Comparison of ENCODE assay signal across 19 cellular contexts in genomic region chr4:137360701-137361213, GRCh38.
"Had no signal": no experiment of that assay in that cellular context is flagged by ENCODE, and none has a peak within 500 bp of the region (broad histone marks: within the 10 kb centered on the region; RNA-seq: fewer than 3 reads in every experiment).

No MANE protein-coding gene starts in this region.

- H3K4me1 Mint-ChIP-seq: T-helper 17 cell had no signal

- H3K36me3 Mint-ChIP-seq: activated naive CD8-positive, alpha-beta T cell had no signal

- H3K4me3 ChIP-seq: colonic mucosa, gastroesophageal sphincter, heart right ventricle, right atrium auricular region, skin epidermis, transverse colon had no signal

- ATAC-seq: gastroesophageal sphincter, heart right ventricle, left cardiac atrium, T-helper 17 cell had no signal

- H3K4me1 ChIP-seq: colonic mucosa, right atrium auricular region had no signal

- H3K27me3 Mint-ChIP-seq: activated naive CD8-positive, alpha-beta T cell; progenitor cell of endocrine pancreas; stimulated activated naive CD8-positive, alpha-beta T cell treated with anti-CD3 and anti-CD28 coated beads, Interleukin-15, Interleukin-2, amounts not matched to agents 100 ng/mL and 50 ng/mL, for 24 hours; T-helper 17 cell had no signal

- H3K36me3 ChIP-seq: colonic mucosa, gastroesophageal sphincter, heart right ventricle, right atrium auricular region, transverse colon had no signal

- H3K27ac Mint-ChIP-seq: activated naive CD8-positive, alpha-beta T cell; progenitor cell of endocrine pancreas; stimulated activated naive CD8-positive, alpha-beta T cell treated with anti-CD3 and anti-CD28 coated beads, Interleukin-15, Interleukin-2, amounts not matched to agents 100 ng/mL and 50 ng/mL, for 24 hours; T-helper 17 cell had no signal

- H3K4me3 Mint-ChIP-seq: activated naive CD8-positive, alpha-beta T cell; stimulated activated naive CD8-positive, alpha-beta T cell treated with anti-CD3 and anti-CD28 coated beads, Interleukin-15, Interleukin-2, amounts not matched to agents 100 ng/mL and 50 ng/mL, for 24 hours; T-helper 17 cell had no signal

- H3K9me3 ChIP-seq: colonic mucosa, gastroesophageal sphincter, right atrium auricular region, transverse colon had no signal

- DNase-seq: activated CD4-positive, alpha-beta T cell treated with anti-CD3 and anti-CD28 coated beads, Interleukin-2, amount 50 U/mL, for 4 hours; amniotic stem cell; caudate nucleus; colonic mucosa; erythroblast; heart right ventricle; left cardiac atrium; midbrain; stimulated activated CD4-positive, alpha-beta T cell treated with anti-CD3 and anti-CD28 coated beads, Interleukin-15, amount 100 ng/mL, for 24 hours; stimulated activated CD4-positive, alpha-beta T cell treated with anti-CD3 and anti-CD28 coated beads, Interleukin-2, amount 100 ng/mL, for 48 hours; T-helper 17 cell; transverse colon had no signal

- H3K27ac ChIP-seq: colonic mucosa, right atrium auricular region, transverse colon, VCaP had no signal

- H3K27me3 ChIP-seq: colonic mucosa, gastroesophageal sphincter, heart right ventricle, right atrium auricular region, transverse colon had no signal
